ENCODE assay signal across 8 cellular contexts in the genomic region with DNA sequence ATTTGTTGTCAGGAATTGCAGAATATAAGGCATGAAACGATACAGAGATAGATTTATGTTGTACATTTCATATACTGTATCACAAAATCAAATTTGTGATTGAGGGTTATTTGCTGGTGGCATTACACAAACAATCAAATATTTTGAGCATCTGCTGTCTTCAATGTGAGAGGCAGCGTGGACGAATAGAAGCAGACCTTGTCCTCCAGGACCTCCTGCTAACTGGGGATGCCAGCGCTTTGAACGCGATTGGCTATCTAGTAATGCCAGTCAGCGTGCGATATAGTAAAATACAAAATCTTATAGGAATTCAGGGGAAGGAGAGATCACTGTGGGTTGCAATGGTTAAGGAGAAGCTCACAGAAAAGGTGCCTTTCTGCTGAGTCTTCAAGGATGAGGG. TPM values are rescaled to one million over a fixed set of nuclear protein-coding genes. Genes with fewer than 3 reads are reported as not detected.
DNase-seq lines count a peak whose midpoint lies in the region; ATAC-seq and TF ChIP-seq lines count a peak whose summit lies in the region.

No MANE protein-coding gene starts in this region.

- H3K36me3 ChIP-seq in cardiac muscle cell: peaks cover 13% of the 10 kb centered on the region
- peaks cover 31% of the 10 kb centered on the region for H3K36me3 ChIP-seq in lower lobe of right lung
- H3K36me3 ChIP-seq in transverse colon: no peaks in the 10 kb centered on the region

- no peak for TF ChIP-seq EP300 in transverse colon (IDR thresholded peaks at IDR 0.05; ENCODE audit: low read depth)

- intact Hi-C loops in Right ventricle myocardium superior (cut with DNase I): no loop called here
- intact Hi-C loops in lower lobe of right lung (cut with DNase I): no loop called here
- intact Hi-C loops in transverse colon (cut with DNase I; ENCODE audit: low total_unique reads): no loop called here

- no peak overlapping the region for H3K27ac ChIP-seq in cardiac muscle cell
- peak overlapping the region; percentile 92 for H3K27ac ChIP-seq in lower lobe of right lung
- peak overlapping the region; percentile 83 to 93 (median 90) for H3K27ac ChIP-seq in transverse colon

- TF ChIP-seq POLR2A in transverse colon (IDR thresholded peaks at IDR 0.05) (no peak), GM18505 (IDR thresholded peaks at IDR 0.05; ENCODE audit: borderline replicate concordance, extremely low read depth, insufficient read depth, insufficient read length) (no peak)

- no peak for ATAC-seq in Right ventricle myocardium superior (ENCODE audit: poor library complexity)
- ATAC-seq in lower lobe of right lung: no peak
- no peak for ATAC-seq in GM18505 (IDR thresholded peaks at IDR 0.05; ENCODE audit: unreplicated experiment)
- no peak for ATAC-seq in GM21576 (IDR thresholded peaks at IDR 0.05; ENCODE audit: unreplicated experiment)

- WGBS in transverse colon (ENCODE audit: low coverage in 1 of 2), 2 donors: 67 to 68% methylated on average over 8 of the region's 8 CpGs

- H3K4me3 ChIP-seq in cardiac muscle cell (peak overlapping the region; percentile 74), lower lobe of right lung (peak overlapping the region; percentile 75), transverse colon (peak overlapping the region in 3 of 4 donors; percentile 62 to 85 (median 76))

- in situ Hi-C loops in transverse colon (cut with MboI; ENCODE audit: low pct_ligation_motif_present in 1 of 4, low pct_unique_long_range_greater_than_20kb in 1 of 4, low sequenced_read_pairs in 3 of 4): loop anchor here in 1 of 4 donors (25.0 kb wide), 1 partner anchor 930 kb away; no protein-coding TSS in a partner anchor

- DNase-seq in cardiac muscle cell (ENCODE audit: low read depth in 1 of 2, low spot score in 1 of 2) (peak in 1 of 2 donors; percentile 22), Right ventricle myocardium superior (no peak), astrocyte of the hippocampus (ENCODE audit: low read depth, low spot score) (peak; percentile 4), lower lobe of right lung (no peak), transverse colon (no peak)
- no peak for DNase-seq in activated CD4-positive, alpha-beta T cell treated with anti-CD3 and anti-CD28 coated beads, Interleukin-2, amount 50 U/mL, for 48 hours

- TF ChIP-seq CTCF in cardiac muscle cell (IDR thresholded peaks at IDR 0.05; ENCODE audit: low read depth, low read length) (no peak), lower lobe of right lung (IDR thresholded peaks at IDR 0.05) (no peak), transverse colon (IDR thresholded peaks at IDR 0.05) (no peak)

- H3K9me3 ChIP-seq in cardiac muscle cell (ENCODE audit: low read depth) (no peaks in the 10 kb centered on the region), lower lobe of right lung (no peaks in the 10 kb centered on the region), transverse colon (no peaks in the 10 kb centered on the region)

- peaks cover 4% of the 10 kb centered on the region for H3K27me3 ChIP-seq in cardiac muscle cell
- no peaks in the 10 kb centered on the region for H3K27me3 ChIP-seq in lower lobe of right lung (ENCODE audit: low read depth)
- H3K27me3 ChIP-seq in transverse colon: no peaks in the 10 kb centered on the region

- H3K4me1 ChIP-seq in cardiac muscle cell (ENCODE audit: low read depth) (no peaks in the 10 kb centered on the region), lower lobe of right lung (peaks cover 34% of the 10 kb centered on the region), transverse colon (peaks cover 4 to 28% (median 13%) of the 10 kb centered on the region in 4 donors)

RNA-seq across cellular contexts. Expression of a gene that starts 0.6 kb away (rescaled TPM):
- 53.1 and 60.7 TPM in 2 replicates for total RNA-seq in cardiac muscle cell
- polyA plus RNA-seq in cardiac muscle cell: 25.7 and 27.9 TPM in 2 replicates
- total RNA-seq in Right ventricle myocardium superior: 53.4 TPM
- 67.4 TPM for total RNA-seq in lower lobe of right lung
- total RNA-seq in transverse colon: 100 to 1,000 TPM in 3 of 4 donors, 10 to 100 TPM in 1; 89.8 to 193 (median 137) TPM
